ENCODE assay signal across 8 cellular contexts in the genomic region with DNA sequence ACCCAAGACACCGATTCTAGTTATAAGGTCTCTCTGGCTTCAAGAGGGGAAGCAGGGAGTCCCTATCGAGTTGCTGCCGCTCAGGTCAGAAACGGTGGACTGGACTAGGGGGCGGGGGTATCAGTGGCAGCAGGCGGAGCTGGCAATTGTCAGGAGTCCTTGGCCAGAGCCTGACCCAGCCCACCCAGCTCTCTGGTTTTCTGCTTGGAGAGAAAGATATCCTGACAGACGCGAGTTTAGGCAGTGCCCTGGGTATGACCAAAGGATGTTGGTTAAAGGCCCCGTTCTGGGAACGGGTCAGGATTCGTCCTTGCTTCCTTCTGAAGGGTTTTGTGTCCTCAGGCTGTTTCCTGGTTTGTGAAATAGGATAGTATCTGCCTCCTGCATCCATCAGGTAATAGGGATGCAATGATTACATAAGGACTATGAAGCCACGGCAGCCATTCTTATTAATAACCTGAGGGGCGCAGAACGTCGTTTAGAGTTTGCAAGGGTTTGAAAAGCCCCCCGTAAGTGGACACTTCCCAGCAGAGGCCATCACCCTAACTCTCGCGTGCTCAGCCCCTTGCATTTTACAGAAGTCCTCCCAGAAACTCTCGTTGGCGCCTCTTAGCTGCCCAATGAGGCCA. TPM values are rescaled to one million over a fixed set of nuclear protein-coding genes. Genes with fewer than 3 reads are reported as not detected.
DNase-seq lines count a peak whose midpoint lies in the region; ATAC-seq and TF ChIP-seq lines count a peak whose summit lies in the region.

No MANE protein-coding gene starts in this region.

- H2AFZ ChIP-seq in neuronal stem cell (ENCODE audit: low read length), result peak overlapping the region; percentile 79

- H3K4me3 ChIP-seq in NB4 (ENCODE audit: low read depth, low read length) (peak overlapping the region; percentile 56), foreskin fibroblast (ENCODE audit: low read depth in 1 of 2, low read length in 2 of 2) (peak overlapping the region; percentile 86 to 92), neuronal stem cell (ENCODE audit: low read length in 2 of 2) (peak overlapping the region; percentile 72 to 74)

- peak overlapping the region; percentile 66 for H3K18ac ChIP-seq in neuronal stem cell (ENCODE audit: low read length)

- H3K36me3 ChIP-seq in neuronal stem cell (replicated peaks in 1 of 2; ENCODE audit: control insufficient read depth in 2 of 2, insufficient read depth in 2 of 2, low read length in 2 of 2), result peaks cover 0 to 16% of the 10 kb centered on the region in 2 donors

- no peak overlapping the region for H3K4ac ChIP-seq in neuronal stem cell (ENCODE audit: low read length)

- DNase-seq in DMS53 (lab: John Stamatoyannopoulos, UW) (peak; percentile 76), NB4 (ENCODE audit: low read depth) (peak; percentile 90), foreskin fibroblast (peak in 1 of 2 donors; percentile 52), neuronal stem cell (ENCODE audit: low spot score) (peak; percentile 66), NCI-H2081 treated with DMSO at 0.1 percent for 48 hours (lab: John Stamatoyannopoulos, UW) (no peak), inferior parietal cortex (ENCODE audit: extremely low spot score) (no peak)
- peak; percentile 20 for DNase-seq in activated CD8-positive, alpha-beta memory T cell treated with anti-CD3 and anti-CD28 coated beads, Interleukin-2, amount 50 U/mL, for 4 hours

- no peaks in the 10 kb centered on the region for H3K27me3 ChIP-seq in neuronal stem cell (ENCODE audit: control insufficient read depth in 3 of 3, insufficient read depth in 3 of 3, low read depth in 1 of 3, low read length in 3 of 3)

- no peak overlapping the region for H4K8ac ChIP-seq in neuronal stem cell (ENCODE audit: low read depth, low read length)

- no peak overlapping the region for H2BK120ac ChIP-seq in neuronal stem cell (ENCODE audit: low read depth, low read length)

- no peak overlapping the region for H2BK5ac ChIP-seq in neuronal stem cell (ENCODE audit: low read length)

- no peak overlapping the region for H3K14ac ChIP-seq in neuronal stem cell (ENCODE audit: low read length)

- H3K4me2 ChIP-seq in neuronal stem cell (ENCODE audit: insufficient read depth, low read length, poor library complexity, severe bottlenecking), result peak overlapping the region; percentile 96

- H3K79me1 ChIP-seq in neuronal stem cell (ENCODE audit: low read depth, low read length), result no peaks in the 10 kb centered on the region

- no peaks in the 10 kb centered on the region for H3K9me3 ChIP-seq in neuronal stem cell (replicated peaks in 1 of 2; ENCODE audit: control insufficient read depth in 2 of 2, insufficient read depth in 1 of 2, low read depth in 1 of 2, low read length in 2 of 2)

- H2BK12ac ChIP-seq in neuronal stem cell (ENCODE audit: low read length), result no peak overlapping the region

- H2BK15ac ChIP-seq in neuronal stem cell (ENCODE audit: low read length), result no peak overlapping the region

- H3K23ac ChIP-seq in neuronal stem cell (ENCODE audit: low read depth, low read length, poor library complexity), result no peak overlapping the region

- H3K27ac ChIP-seq in neuronal stem cell (replicated peaks; ENCODE audit: low read length), result peak overlapping the region; percentile 91

- no peak overlapping the region for H2AK5ac ChIP-seq in neuronal stem cell (ENCODE audit: low read depth, low read length)

- peak; percentile 54 for TF ChIP-seq POLR2A in NB4 (IDR thresholded peaks at IDR 0.05; ENCODE audit: extremely low read depth, insufficient read length)

- H3K9ac ChIP-seq in neuronal stem cell (ENCODE audit: low read depth, low read length, poor library complexity), result peak overlapping the region; percentile 34

- peaks cover 8 to 20% of the 10 kb centered on the region in 2 donors for H3K4me1 ChIP-seq in neuronal stem cell (ENCODE audit: control insufficient read depth in 2 of 2, insufficient read depth in 1 of 2, low read depth in 1 of 2, low read length in 2 of 2)

- TF ChIP-seq CTCF in NB4 (IDR thresholded peaks at IDR 0.05; ENCODE audit: low read depth, low read length) (no peak), foreskin fibroblast (IDR thresholded peaks at IDR 0.05; ENCODE audit: low read depth, low read length) (no peak)

- no peak overlapping the region for H4K91ac ChIP-seq in neuronal stem cell (ENCODE audit: low read depth, low read length, poor library complexity)

- no CpG with 5 or more reads among the region's 20 CpGs for WGBS in neuronal stem cell (ENCODE audit: extremely low coverage in 2 of 2, insufficient read length in 2 of 2, insufficient replicate concordance in 1 of 2), 2 donors

- ATAC-seq in GM21529 (IDR thresholded peaks at IDR 0.05; ENCODE audit: unreplicated experiment), result peak; percentile 5

RNA-seq across cellular contexts. Expression of a gene that starts 0.7 kb away (rescaled TPM):
- polyA plus RNA-seq in neuronal stem cell (2013, experiment 1 of 2), result 8.5 TPM
- polyA plus RNA-seq in neuronal stem cell (2013, experiment 2 of 2), result 7.8 TPM

RNA-seq across cellular contexts. Expression of a gene that starts 3.2 kb away (rescaled TPM):
- polyA plus RNA-seq in neuronal stem cell (2013, experiment 1 of 2), result 18.9 TPM
- polyA plus RNA-seq in neuronal stem cell (2013, experiment 2 of 2), result 20.6 TPM

Comparison
In these comparisons a context has a peak if more than half of its experiments do, and no peak if none do; other contexts are left out.
1. DNase-seq: peak in DMS53 (single experiment), NB4 (single experiment), activated CD8-positive, alpha-beta memory T cell treated with anti-CD3 and anti-CD28 coated beads, Interleukin-2, amount 50 U/mL, for 4 hours (single experiment) and neuronal stem cell (single experiment); none in NCI-H2081 treated with DMSO at 0.1 percent for 48 hours (single experiment) and inferior parietal cortex (single experiment).
2. Peak in every context shown above with its lines, with median percentiles within 50 percentile points of each other: H3K4me3 ChIP-seq.